21 cellular contexts compared by ENCODE assay signal in the genomic region with DNA sequence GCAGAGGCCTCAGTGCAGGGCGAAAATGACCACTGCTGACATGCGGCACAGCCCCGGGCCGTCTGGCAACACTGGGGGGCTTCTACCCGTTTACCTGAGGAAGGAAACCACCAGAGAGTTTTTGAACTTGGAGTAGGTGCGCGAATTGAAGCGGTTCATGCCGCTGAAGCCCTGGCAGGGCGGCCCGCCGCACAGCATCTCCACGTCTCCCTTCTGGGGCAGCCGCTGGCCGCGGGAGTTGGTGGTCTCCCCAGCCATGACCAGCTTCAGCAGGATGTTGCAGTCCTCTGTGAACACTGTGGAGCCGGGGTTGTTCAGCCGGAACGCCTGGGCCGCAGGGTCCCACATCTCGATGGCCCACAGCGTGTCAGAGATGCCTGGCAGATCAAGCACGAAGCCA. TPM values are rescaled to one million over a fixed set of nuclear protein-coding genes. Genes with fewer than 3 reads are reported as not detected.
DNase-seq lines count a peak whose midpoint lies in the region; FAIRE-seq and TF ChIP-seq lines count a peak whose summit lies in the region.
"Had no signal": no experiment of that assay in that cellular context is flagged by ENCODE, and none has a peak within 500 bp of the region (broad histone marks: within the 10 kb centered on the region; RNA-seq: fewer than 3 reads in every experiment).

No MANE protein-coding gene starts in this region.

- TF ChIP-seq CTCF in mammary epithelial cell (conservative IDR thresholded peaks at IDR 0.05 in 1 of 2, IDR thresholded peaks at IDR 0.05 in 1 of 2; ENCODE audit: extremely low read depth in 1 of 2, insufficient read depth in 1 of 2, low read depth in 1 of 2, low read length in 2 of 2) (no peak), MCF 10A (IDR thresholded peaks at IDR 0.05; ENCODE audit: unreplicated experiment) (no peak), endothelial cell of umbilical vein (IDR thresholded peaks at IDR 0.05; ENCODE audit: extremely low read depth in 1 of 2, insufficient read depth in 1 of 2, low read depth in 1 of 2, low read length in 2 of 2) (no peak)

- H3K4me2 ChIP-seq in mammary epithelial cell (ENCODE audit: insufficient read depth, low read depth, low read length) (no peak overlapping the region), endothelial cell of umbilical vein (ENCODE audit: insufficient read depth, low read length) (no peak overlapping the region)
- H3K4me2 ChIP-seq: SK-N-SH had no signal

- DNase-seq in mammary epithelial cell (no peak), MCF 10A (ENCODE audit: unreplicated experiment) (no peak), endothelial cell of umbilical vein (ENCODE audit: low read depth, low spot score) (no peak), small intestine (no peak), NCI-H526 treated with DMSO at 0.1 percent for 48 hours (lab: John Stamatoyannopoulos, UW) (no peak)
- DNase-seq: CD4-positive, alpha-beta memory T cell; COR-L47; Kasumi-1; MV-4-11; NCI-H1105 treated with DMSO at 0.1 percent for 48 hours; NCI-H2029; NCI-H446; NCI-H524 treated with DMSO at 0.1 percent for 48 hours; NCI-H82; NK-92 treated with Interleukin-12 subunit alpha and Interleukin-12 subunit beta, amount 100 ng/mL, for 24 hours; PC-3; SK-N-SH had no signal

- no peaks in the 10 kb centered on the region for H3K4me1 Mint-ChIP-seq in MCF 10A (ENCODE audit: insufficient read depth, unreplicated experiment)

- H3K27ac Mint-ChIP-seq in MCF 10A (ENCODE audit: low read depth, unreplicated experiment) = no peak overlapping the region

- H3K27ac ChIP-seq in mammary epithelial cell (ENCODE audit: insufficient read depth, low read depth, low read length) (no peak overlapping the region), endothelial cell of umbilical vein (ENCODE audit: insufficient read depth, low read depth, low read length) (no peak overlapping the region), small intestine (ENCODE audit: low read depth in 1 of 2, low read length in 1 of 2) (no peak overlapping the region)

- in situ Hi-C loops in mammary epithelial cell (cut with MboI; ENCODE audit: low sequenced_read_pairs in 2 of 2) = no loop called here

- no peaks in the 10 kb centered on the region for H3K9me1 ChIP-seq in endothelial cell of umbilical vein (replicated peaks; ENCODE audit: control insufficient read depth, extremely low read depth, insufficient read depth, low read length)

- intact Hi-C loops in mammary epithelial cell (cut with micrococcal nuclease) = no loop called here
- intact Hi-C loops in MCF 10A (cut with micrococcal nuclease) = no loop called here
- intact Hi-C loops in endothelial cell of umbilical vein (cut with micrococcal nuclease) = no loop called here

- H3K36me3 Mint-ChIP-seq in MCF 10A (ENCODE audit: insufficient read depth, unreplicated experiment) = peaks cover 54% of the 10 kb centered on the region

- H3K79me2 ChIP-seq in mammary epithelial cell (ENCODE audit: insufficient read depth, low read length) = peaks cover 4% of the 10 kb centered on the region
- H3K79me2 ChIP-seq in endothelial cell of umbilical vein (ENCODE audit: control insufficient read depth, insufficient read depth, low read length) = no peaks in the 10 kb centered on the region

- H3K9me3 ChIP-seq in mammary epithelial cell (replicated peaks; ENCODE audit: insufficient read depth, low read length) = no peaks in the 10 kb centered on the region
- H3K9me3 ChIP-seq in endothelial cell of umbilical vein (replicated peaks; ENCODE audit: control insufficient read depth, insufficient read depth, low read length) = no peaks in the 10 kb centered on the region
- no peaks in the 10 kb centered on the region for H3K9me3 ChIP-seq in small intestine (ENCODE audit: control insufficient read depth, low read depth)
- H3K9me3 ChIP-seq: SK-N-SH had no signal

- dilution Hi-C loops in mammary epithelial cell (cut with HindIII; ENCODE audit: low sequenced_read_pairs) (loop anchor here (5.0 kb wide), 1 partner anchor 62 kb away; no protein-coding TSS in a partner anchor), endothelial cell of umbilical vein (cut with MboI; ENCODE audit: extremely low pct_ligation_motif_present, low sequenced_read_pairs) (no loop called here)

- H3K4me3 ChIP-seq in mammary epithelial cell (replicated peaks in 1 of 3; ENCODE audit: insufficient read depth in 1 of 3, low read depth in 2 of 3, low read length in 3 of 3) (no peak overlapping the region), endothelial cell of umbilical vein (replicated peaks in 1 of 3; ENCODE audit: insufficient read depth in 1 of 3, low read depth in 1 of 3, low read length in 3 of 3) (no peak overlapping the region), small intestine (ENCODE audit: low read depth in 1 of 2, low read length in 2 of 2) (no peak overlapping the region)

- no peaks in the 10 kb centered on the region for H3K9me3 Mint-ChIP-seq in MCF 10A (ENCODE audit: unreplicated experiment)

- WGBS in mammary epithelial cell (ENCODE audit: low coverage, missing lambda C conversion rate) = 94% methylated on average over 18 of the region's 23 CpGs
- WGBS in small intestine, 3 donors = 96 to 98% (median 98%) methylated on average over 22 to 23 of the region's 23 CpGs

- H3K9ac ChIP-seq in mammary epithelial cell (ENCODE audit: insufficient read depth, low read length) = no peak overlapping the region
- H3K9ac ChIP-seq in endothelial cell of umbilical vein (replicated peaks; ENCODE audit: extremely low read depth, insufficient read depth, low read length) = no peak overlapping the region
- H3K9ac ChIP-seq: SK-N-SH had no signal

- peaks cover 41% of the 10 kb centered on the region for H3K36me3 ChIP-seq in mammary epithelial cell (ENCODE audit: insufficient read depth, low read length)
- H3K36me3 ChIP-seq in endothelial cell of umbilical vein (ENCODE audit: control insufficient read depth in 2 of 2, extremely low read depth in 1 of 2, insufficient read depth in 2 of 2, low read length in 2 of 2) = peaks cover 17 to 67% of the 10 kb centered on the region in 2 experiments
- peaks cover 11 to 13% of the 10 kb centered on the region in 2 donors for H3K36me3 ChIP-seq in small intestine (ENCODE audit: control insufficient read depth in 2 of 2, insufficient read depth in 2 of 2, low read length in 2 of 2)

- no peaks in the 10 kb centered on the region for H3K27me3 Mint-ChIP-seq in MCF 10A (ENCODE audit: insufficient read depth, unreplicated experiment)
- H3K27me3 Mint-ChIP-seq: CD4-positive, alpha-beta memory T cell had no signal

- H2AFZ ChIP-seq in mammary epithelial cell (ENCODE audit: low read depth, low read length) (no peak overlapping the region), endothelial cell of umbilical vein (ENCODE audit: low read depth, low read length) (no peak overlapping the region)

- POLR2A ChIA-PET in MCF 10A (lab: Yijun Ruan, JAX) = no interaction called here
- POLR2A ChIA-PET in endothelial cell of umbilical vein (lab: Charles Lee) = no interaction called here

- H4K20me1 ChIP-seq in mammary epithelial cell (ENCODE audit: insufficient read depth, low read length) (no peaks in the 10 kb centered on the region), endothelial cell of umbilical vein (replicated peaks; ENCODE audit: control insufficient read depth, extremely low read depth, insufficient read depth, low read length) (no peaks in the 10 kb centered on the region)

- BruUV-seq in mammary epithelial cell (replicated peaks; lab: Mats Ljungman, UMichigan) (TSS peak; percentile 42), MCF 10A (replicated peaks; lab: Mats Ljungman, UMichigan) (no TSS peak), endothelial cell of umbilical vein (replicated peaks; lab: Mats Ljungman, UMichigan) (TSS peak; percentile 56)

- H3K4me1 ChIP-seq in mammary epithelial cell (ENCODE audit: insufficient read depth, low read length) = peaks cover 10% of the 10 kb centered on the region
- H3K4me1 ChIP-seq in endothelial cell of umbilical vein (ENCODE audit: control insufficient read depth, extremely low read depth, insufficient read depth, low read length) = no peaks in the 10 kb centered on the region
- H3K4me1 ChIP-seq in small intestine (ENCODE audit: control insufficient read depth in 2 of 2, insufficient read depth in 1 of 2, low read depth in 1 of 2, low read length in 1 of 2) = no peaks in the 10 kb centered on the region

- H3K27me3 ChIP-seq in mammary epithelial cell (ENCODE audit: insufficient read depth, low read length) (no peaks in the 10 kb centered on the region), endothelial cell of umbilical vein (ENCODE audit: control insufficient read depth in 2 of 2, insufficient read depth in 2 of 2, low read length in 2 of 2) (no peaks in the 10 kb centered on the region), small intestine (ENCODE audit: control insufficient read depth in 2 of 2, insufficient read depth in 2 of 2, low read length in 2 of 2) (no peaks in the 10 kb centered on the region)

- no peak overlapping the region for H3K4me3 Mint-ChIP-seq in MCF 10A (ENCODE audit: unreplicated experiment)
- H3K4me3 Mint-ChIP-seq: CD4-positive, alpha-beta memory T cell had no signal

- FAIRE-seq in endothelial cell of umbilical vein (lab: Jason Lieb, UNC) = no peak
- no peak for FAIRE-seq in small intestine (lab: Jason Lieb, UNC)
- FAIRE-seq: G401.6, H54, HepG2 had no signal

- TF ChIP-seq POLR2A in endothelial cell of umbilical vein (IDR thresholded peaks at IDR 0.05; ENCODE audit: low read depth, low read length) = no peak

- CTCF ChIA-PET in mammary epithelial cell (lab: Charles Lee; ENCODE audit: low non-redundant PET) = no interaction called here
- CTCF ChIA-PET in MCF 10A (lab: Yijun Ruan, JAX) = interaction anchor here (2.3 kb wide), 1 partner anchor 20 kb away, joined by 9 read pairs; the partner anchor contains the start of gene EIF3G
- CTCF ChIA-PET in endothelial cell of umbilical vein (lab: Charles Lee) = interaction anchor here (0.9 to 1.4 kb wide), 2 partner anchors 8 to 110 kb away, joined by 3 read pairs; no protein-coding TSS in a partner anchor

RNA-seq across cellular contexts. Expression of gene EIF3G, which starts 20.3 kb away (rescaled TPM):
- total RNA-seq in mammary epithelial cell (100 to 1,000 TPM; 178 to 223 TPM), MCF 10A (2022) (224 and 249 TPM in 2 replicates), endothelial cell of umbilical vein (213 and 217 TPM in 2 replicates)
- polyA plus RNA-seq in mammary epithelial cell (178 TPM), endothelial cell of umbilical vein (253 and 294 TPM in 2 replicates), small intestine (100 to 1,000 TPM; 138 to 218 (median 213) TPM)
- polyA minus RNA-seq in mammary epithelial cell (105 TPM), endothelial cell of umbilical vein (67.6 and 74.9 TPM in 2 replicates)
- 211 and 218 TPM in 2 replicates for polyA plus RNA-seq in endothelial cell of umbilical vein (2011; cell fraction: cytosol; rRNA removed)
- 484 and 500 TPM in 2 replicates for polyA plus RNA-seq in endothelial cell of umbilical vein (2011; cell fraction: nucleus; rRNA removed)
- polyA plus RNA-seq in endothelial cell of umbilical vein (2012) = 179 and 217 TPM in 2 replicates
- polyA minus RNA-seq in endothelial cell of umbilical vein (2011; cell fraction: cytosol; rRNA and poly(A)+ RNA removed) = 87.3 TPM
- polyA minus RNA-seq in endothelial cell of umbilical vein (2011; cell fraction: nucleus; rRNA and poly(A)+ RNA removed) = 57.2 and 87.4 TPM in 2 replicates

RNA-seq across cellular contexts. Expression of gene P2RY11, which starts 28.5 kb away (rescaled TPM):
- 10 to 100 TPM in 1 of 2 donors, 1 to 10 TPM in 1; 2.5 to 22.2 TPM for total RNA-seq in mammary epithelial cell
- 5.0 TPM for polyA plus RNA-seq in mammary epithelial cell
- not detected for polyA minus RNA-seq in mammary epithelial cell
- 36.1 and 43.1 TPM in 2 replicates for total RNA-seq in MCF 10A (2022)
- total RNA-seq in endothelial cell of umbilical vein = 10.7 and 14.6 TPM in 2 replicates
- polyA plus RNA-seq in endothelial cell of umbilical vein = 3.6 and 5.4 TPM in 2 replicates
- 1.5 and 2.9 TPM in 2 replicates for polyA plus RNA-seq in endothelial cell of umbilical vein (2011; cell fraction: cytosol; rRNA removed)
- polyA plus RNA-seq in endothelial cell of umbilical vein (2011; cell fraction: nucleus; rRNA removed) = 14.2 and 14.5 TPM in 2 replicates
- polyA plus RNA-seq in endothelial cell of umbilical vein (2012) = 2.6 and 5.6 TPM in 2 replicates
- 4.0 and 5.1 TPM in 2 replicates for polyA minus RNA-seq in endothelial cell of umbilical vein
- 21.9 TPM for polyA minus RNA-seq in endothelial cell of umbilical vein (2011; cell fraction: cytosol; rRNA and poly(A)+ RNA removed)
- 5.0 and 13.9 TPM in 2 replicates for polyA minus RNA-seq in endothelial cell of umbilical vein (2011; cell fraction: nucleus; rRNA and poly(A)+ RNA removed)
- 10 to 100 TPM in 1 of 3 donors, 1 to 10 TPM in 2; 3.8 to 14.6 (median 6.3) TPM for polyA plus RNA-seq in small intestine

RNA-seq across cellular contexts. Expression of gene PPAN, which starts 33.8 kb away (rescaled TPM):
- total RNA-seq in mammary epithelial cell (10 to 100 TPM; 26.8 to 72.6 TPM), MCF 10A (2022) (95.0 and 123 TPM in 2 replicates), endothelial cell of umbilical vein (50.4 and 51.6 TPM in 2 replicates)
- polyA plus RNA-seq in mammary epithelial cell (40.6 TPM), endothelial cell of umbilical vein (27.6 and 30.1 TPM in 2 replicates), small intestine (10 to 100 TPM; 26.2 to 48.3 (median 37.3) TPM)
- polyA minus RNA-seq in mammary epithelial cell (97.0 TPM), endothelial cell of umbilical vein (42.2 and 48.6 TPM in 2 replicates)
- 21.2 and 23.0 TPM in 2 replicates for polyA plus RNA-seq in endothelial cell of umbilical vein (2011; cell fraction: cytosol; rRNA removed)
- polyA plus RNA-seq in endothelial cell of umbilical vein (2011; cell fraction: nucleus; rRNA removed) = 51.0 and 57.7 TPM in 2 replicates
- 22.0 and 31.9 TPM in 2 replicates for polyA plus RNA-seq in endothelial cell of umbilical vein (2012)
- 66.6 TPM for polyA minus RNA-seq in endothelial cell of umbilical vein (2011; cell fraction: cytosol; rRNA and poly(A)+ RNA removed)
- 28.7 and 43.4 TPM in 2 replicates for polyA minus RNA-seq in endothelial cell of umbilical vein (2011; cell fraction: nucleus; rRNA and poly(A)+ RNA removed)

RNA-seq across cellular contexts. Expression of gene ANGPTL6, which starts 37.5 kb away (rescaled TPM):
- total RNA-seq in mammary epithelial cell = not detected
- 0.26 TPM for polyA plus RNA-seq in mammary epithelial cell
- polyA minus RNA-seq in mammary epithelial cell = not detected
- total RNA-seq in MCF 10A (2022) = 0.44 TPM in 1 of 2 replicates, not detected in the other
- total RNA-seq in endothelial cell of umbilical vein = not detected in 2 replicates
- 0.15 and 0.32 TPM in 2 replicates for polyA plus RNA-seq in endothelial cell of umbilical vein
- polyA plus RNA-seq in endothelial cell of umbilical vein (2011; cell fraction: cytosol; rRNA removed) = 0.08 and 0.10 TPM in 2 replicates
- polyA plus RNA-seq in endothelial cell of umbilical vein (2011; cell fraction: nucleus; rRNA removed) = 0.34 TPM in 1 of 2 replicates, not detected in the other
- polyA plus RNA-seq in endothelial cell of umbilical vein (2012) = not detected in 2 replicates
- polyA minus RNA-seq in endothelial cell of umbilical vein = not detected in 2 replicates
- polyA minus RNA-seq in endothelial cell of umbilical vein (2011; cell fraction: cytosol; rRNA and poly(A)+ RNA removed) = not detected
- polyA minus RNA-seq in endothelial cell of umbilical vein (2011; cell fraction: nucleus; rRNA and poly(A)+ RNA removed) = not detected in 2 replicates
- polyA plus RNA-seq in small intestine = under 1 TPM; 0.45 to 0.72 (median 0.54) TPM
- total RNA-seq: M059J had no signal

RNA-seq across cellular contexts. Expression of gene SHFL, which starts 53.8 kb away (rescaled TPM):
- 10 to 100 TPM; 14.3 to 22.4 TPM for total RNA-seq in mammary epithelial cell
- polyA plus RNA-seq in mammary epithelial cell = 17.5 TPM
- polyA minus RNA-seq in mammary epithelial cell = 9.3 TPM
- 11.9 and 17.6 TPM in 2 replicates for total RNA-seq in MCF 10A (2022)
- 23.6 and 34.4 TPM in 2 replicates for total RNA-seq in endothelial cell of umbilical vein
- polyA plus RNA-seq in endothelial cell of umbilical vein = 36.9 and 40.0 TPM in 2 replicates
- polyA plus RNA-seq in endothelial cell of umbilical vein (2011; cell fraction: cytosol; rRNA removed) = 18.6 and 27.1 TPM in 2 replicates
- 86.2 and 88.9 TPM in 2 replicates for polyA plus RNA-seq in endothelial cell of umbilical vein (2011; cell fraction: nucleus; rRNA removed)
- polyA plus RNA-seq in endothelial cell of umbilical vein (2012) = 18.2 and 24.4 TPM in 2 replicates
- polyA minus RNA-seq in endothelial cell of umbilical vein = 13.6 and 17.4 TPM in 2 replicates
- 14.0 TPM for polyA minus RNA-seq in endothelial cell of umbilical vein (2011; cell fraction: cytosol; rRNA and poly(A)+ RNA removed)
- polyA minus RNA-seq in endothelial cell of umbilical vein (2011; cell fraction: nucleus; rRNA and poly(A)+ RNA removed) = 9.6 and 12.3 TPM in 2 replicates
- polyA plus RNA-seq in small intestine = 10 to 100 TPM; 32.5 to 60.8 (median 40.5) TPM
